In genomic region chr11:133443361-133443760, GRCh38 we compare ENCODE assay signal across 19 cellular contexts.
"Had no signal": no experiment of that assay in that cellular context is flagged by ENCODE, and none has a peak within 500 bp of the region (broad histone marks: within the 10 kb centered on the region; RNA-seq: fewer than 3 reads in every experiment).

No MANE protein-coding gene starts in this region.

- H3K4me1 ChIP-seq: breast epithelium, gastroesophageal sphincter, heart left ventricle, thyroid gland had no signal

- H3K36me3 ChIP-seq: breast epithelium, gastroesophageal sphincter, heart left ventricle, thyroid gland had no signal

- DNase-seq: activated CD4-positive, alpha-beta T cell treated with anti-CD3 and anti-CD28 coated beads, Interleukin-2, amount 10 ng/mL, durations not matched to agents 7 days and 5 days; activated CD8-positive, alpha-beta T cell treated with anti-CD3 and anti-CD28 coated beads, Interleukin-2, amount 10 ng/mL, durations not matched to agents 7 days and 5 days; activated effector memory CD4-positive, alpha-beta T cell treated with Interleukin-2 at 50 U/mL for 16 hours; activated naive CD4-positive, alpha-beta T cell treated with anti-CD3 and anti-CD28 coated beads, Interleukin-2, amount 50 U/mL, for 16 hours; activated T-cell treated with anti-CD3 and anti-CD28 coated beads, Interleukin-2, amount 50 U/mL, for 4 hours; cerebellar nuclear complex; cortex of kidney; heart left ventricle; immature natural killer cell; left ventricle myocardium superior; occipital lobe; stimulated activated CD4-positive, alpha-beta T cell treated with anti-CD3 and anti-CD28 coated beads, Interleukin-1b, Interleukin-23, amount 100 ng/mL, for 48 hours; stimulated activated CD8-positive, alpha-beta memory T cell treated with anti-CD3 and anti-CD28 coated beads, Interleukin-4, amount 100 ng/mL, for 48 hours; stimulated activated naive CD4-positive, alpha-beta T cell; T-helper 1 cell; T-helper 9 cell; thyroid gland had no signal

- ATAC-seq: activated CD8-positive, alpha-beta T cell treated with anti-CD3 and anti-CD28 coated beads, Interleukin-2, amount 10 ng/mL, durations not matched to agents 7 days and 5 days; activated T-cell treated with anti-CD3 and anti-CD28 coated beads, Interleukin-2, amount 50 U/mL, for 4 hours; gastroesophageal sphincter; heart left ventricle; left ventricle myocardium superior had no signal

- H3K9me3 ChIP-seq: breast epithelium, gastroesophageal sphincter, thyroid gland had no signal

- H3K27ac ChIP-seq: gastroesophageal sphincter, heart left ventricle, thyroid gland had no signal

- H3K27me3 ChIP-seq: breast epithelium, gastroesophageal sphincter, heart left ventricle, thyroid gland had no signal

- H3K4me3 ChIP-seq: breast epithelium, gastroesophageal sphincter, heart left ventricle, thyroid gland had no signal
